ENCODE assay signal across 8 cellular contexts in genomic region chr16:55257971-55258613, GRCh38.
DNase-seq lines count a peak whose midpoint lies in the region; ATAC-seq and TF ChIP-seq lines count a peak whose summit lies in the region.

No MANE protein-coding gene starts in this region.

- no peaks in the 10 kb centered on the region for H4K20me1 ChIP-seq in KMS-11 (ENCODE audit: insufficient read depth)

- no peaks in the 10 kb centered on the region for H3K27me3 Mint-ChIP-seq in activated CD8-positive, alpha-beta T cell treated with anti-CD3 and anti-CD28 coated beads, Interleukin-2, amount 10 ng/mL, durations not matched to agents 7 days and 5 days (ENCODE audit: low read depth)
- H3K27me3 Mint-ChIP-seq in progenitor cell of endocrine pancreas = peaks cover 6% of the 10 kb centered on the region

- intact Hi-C loops in uterus (cut with DNase I; ENCODE audit: low total_unique reads) = no loop called here

- H3K4me1 ChIP-seq in KMS-11 (ENCODE audit: low read depth, poor library complexity, severe bottlenecking) = no peaks in the 10 kb centered on the region
- H3K4me1 ChIP-seq in uterus = no peaks in the 10 kb centered on the region

- no peak overlapping the region for H2AFZ ChIP-seq in KMS-11 (ENCODE audit: low read depth)

- peak; percentile 49; the same call in 1 of the 2 replicates for TF ChIP-seq CTCF in KMS-11 (conservative IDR thresholded peaks at IDR 0.05; ENCODE audit: low read depth, low read length)
- TF ChIP-seq CTCF in progenitor cell of endocrine pancreas (IDR thresholded peaks at IDR 0.05; ENCODE audit: unreplicated experiment) = peak; percentile 71
- TF ChIP-seq CTCF in uterus (IDR thresholded peaks at IDR 0.05) = peak in 2 of 4 experiments; percentile 7 to 30

- H3K9me3 Mint-ChIP-seq in activated CD8-positive, alpha-beta T cell treated with anti-CD3 and anti-CD28 coated beads, Interleukin-2, amount 10 ng/mL, durations not matched to agents 7 days and 5 days (ENCODE audit: insufficient read depth) = no peaks in the 10 kb centered on the region
- peaks cover 13% of the 10 kb centered on the region for H3K9me3 Mint-ChIP-seq in progenitor cell of endocrine pancreas (ENCODE audit: low read depth)

- no peak for TF ChIP-seq POLR2A in uterus (IDR thresholded peaks at IDR 0.05)

- H3K9ac ChIP-seq in KMS-11 = no peak overlapping the region

- H3K36me3 Mint-ChIP-seq in activated CD8-positive, alpha-beta T cell treated with anti-CD3 and anti-CD28 coated beads, Interleukin-2, amount 10 ng/mL, durations not matched to agents 7 days and 5 days (ENCODE audit: low read depth) = no peaks in the 10 kb centered on the region
- H3K36me3 Mint-ChIP-seq in progenitor cell of endocrine pancreas (ENCODE audit: insufficient read depth) = no peaks in the 10 kb centered on the region

- H3K36me3 ChIP-seq in KMS-11 (ENCODE audit: insufficient read depth) (no peaks in the 10 kb centered on the region), uterus (no peaks in the 10 kb centered on the region)

- H3K4me3 ChIP-seq in KMS-11 (IDR thresholded peaks at IDR 0.05; ENCODE audit: insufficient read depth, low read depth, low read length) (no peak overlapping the region), uterus (no peak overlapping the region)

- H3K27ac ChIP-seq in KMS-11 (no peak overlapping the region), uterus (no peak overlapping the region)

- CTCF ChIA-PET in activated CD8-positive, alpha-beta T cell treated with anti-CD3 and anti-CD28 coated beads, Interleukin-2, amount 10 ng/mL, durations not matched to agents 7 days and 5 days (lab: Charles Lee) = interaction anchor here (0.7 to 1.7 kb wide), 6 partner anchors 8 to 1708 kb away, joined by 3 to 6 read pairs (median 4); no protein-coding TSS in a partner anchor

- ATAC-seq in GM19463 (IDR thresholded peaks at IDR 0.05; ENCODE audit: unreplicated experiment) = peak; percentile 83
- no peak for ATAC-seq in activated CD8-positive, alpha-beta T cell treated with anti-CD3 and anti-CD28 coated beads, Interleukin-2, amount 10 ng/mL, durations not matched to agents 7 days and 5 days
- ATAC-seq in GM18873 (IDR thresholded peaks at IDR 0.05; ENCODE audit: low FRiP score, unreplicated experiment) = no peak

- no peaks in the 10 kb centered on the region for H3K27me3 ChIP-seq in KMS-11 (ENCODE audit: insufficient read depth, low read depth)
- no peaks in the 10 kb centered on the region for H3K27me3 ChIP-seq in uterus

- H3K9me3 ChIP-seq in uterus = no peaks in the 10 kb centered on the region

- no peaks in the 10 kb centered on the region for H3K79me2 ChIP-seq in KMS-11 (ENCODE audit: insufficient read depth, low read depth)

- POLR2A ChIA-PET in activated CD8-positive, alpha-beta T cell treated with anti-CD3 and anti-CD28 coated beads, Interleukin-2, amount 10 ng/mL, durations not matched to agents 7 days and 5 days (lab: Charles Lee) = no interaction called here

- H3K4me2 ChIP-seq in KMS-11 = no peak overlapping the region

- DNase-seq in DMS 273 (lab: John Stamatoyannopoulos, UW; ENCODE audit: unreplicated experiment) = peak; percentile 77
- DNase-seq in activated CD8-positive, alpha-beta T cell treated with anti-CD3 and anti-CD28 coated beads, Interleukin-2, amount 10 ng/mL, durations not matched to agents 7 days and 5 days = peak; percentile 51
- DNase-seq in fibroblast of peridontal ligament (ENCODE audit: extremely low read depth) = peak; percentile 76
- peak; percentile 38 for DNase-seq in progenitor cell of endocrine pancreas (ENCODE audit: low spot score, unreplicated experiment)
- DNase-seq in uterus = no peak

- no peak overlapping the region for H3K4me3 Mint-ChIP-seq in activated CD8-positive, alpha-beta T cell treated with anti-CD3 and anti-CD28 coated beads, Interleukin-2, amount 10 ng/mL, durations not matched to agents 7 days and 5 days
- H3K4me3 Mint-ChIP-seq in progenitor cell of endocrine pancreas (ENCODE audit: low read depth) = no peak overlapping the region

- no peak overlapping the region for H3K27ac Mint-ChIP-seq in activated CD8-positive, alpha-beta T cell treated with anti-CD3 and anti-CD28 coated beads, Interleukin-2, amount 10 ng/mL, durations not matched to agents 7 days and 5 days
- H3K27ac Mint-ChIP-seq in progenitor cell of endocrine pancreas = no peak overlapping the region

- H3K4me1 Mint-ChIP-seq in activated CD8-positive, alpha-beta T cell treated with anti-CD3 and anti-CD28 coated beads, Interleukin-2, amount 10 ng/mL, durations not matched to agents 7 days and 5 days (ENCODE audit: low read depth) = peaks cover 2% of the 10 kb centered on the region
- H3K4me1 Mint-ChIP-seq in progenitor cell of endocrine pancreas (ENCODE audit: low read depth) = peaks cover 8% of the 10 kb centered on the region

Comparison
In these comparisons a context has a peak if more than half of its experiments do, and no peak if none do; other contexts are left out.
1. DNase-seq: peak in DMS 273 (single experiment), activated CD8-positive, alpha-beta T cell treated with anti-CD3 and anti-CD28 coated beads, Interleukin-2, amount 10 ng/mL, durations not matched to agents 7 days and 5 days (single experiment), fibroblast of peridontal ligament (single experiment) and progenitor cell of endocrine pancreas (single experiment); none in uterus (0 of 2).